In the genomic region with DNA sequence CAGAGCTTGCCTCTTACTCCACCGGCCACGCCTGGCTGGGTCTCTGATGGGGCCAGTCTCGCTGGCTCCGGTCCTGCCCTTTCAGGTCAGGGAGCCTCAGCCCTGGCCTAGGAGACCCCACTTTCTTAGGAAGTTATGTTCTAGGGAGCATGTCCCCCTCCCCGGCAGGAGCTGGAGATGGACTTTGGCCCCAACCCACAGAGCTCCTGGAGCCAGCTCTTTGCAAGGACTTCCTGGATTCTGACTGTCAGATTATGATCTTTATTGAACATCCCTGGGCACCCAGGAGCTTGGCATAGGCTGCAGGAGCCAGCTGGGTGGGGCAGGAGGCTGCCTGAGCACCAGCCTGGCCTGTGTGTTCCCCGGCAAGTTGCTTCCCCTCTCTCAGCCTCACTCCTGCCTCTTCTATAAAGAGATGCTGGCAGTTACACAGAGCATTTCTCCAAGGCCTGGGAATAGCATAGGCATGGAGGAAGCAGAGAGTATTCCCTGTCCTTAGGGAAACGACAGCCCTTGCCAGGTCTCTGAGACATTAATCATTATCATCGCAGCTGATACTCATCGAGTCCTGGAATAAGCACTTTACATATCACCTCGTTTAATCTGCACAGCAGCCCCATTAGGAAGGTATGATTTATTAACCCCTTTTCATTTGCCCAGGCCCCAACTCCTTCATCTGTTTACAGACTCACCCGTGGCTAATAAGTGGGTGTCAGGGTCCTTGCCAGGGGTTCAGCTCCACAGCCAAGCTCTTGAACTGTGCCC, we compare ENCODE assay signal across 21 cellular contexts. TPM values are rescaled to one million over a fixed set of nuclear protein-coding genes. Genes with fewer than 3 reads are reported as not detected.
A peak's percentile ranks its signal among the peaks of the same experiment; 100 is the strongest.
DNase-seq lines count a peak whose midpoint lies in the region; ATAC-seq, FAIRE-seq and TF ChIP-seq lines count a peak whose summit lies in the region.
"Had no signal": no experiment of that assay in that cellular context is flagged by ENCODE, and none has a peak within 500 bp of the region (broad histone marks: within the 10 kb centered on the region; RNA-seq: fewer than 3 reads in every experiment).

No MANE protein-coding gene starts in this region.

- WGBS in A549 (ENCODE audit: missing lambda C conversion rate): 52% methylated on average over 11 of the region's 11 CpGs
- 61% methylated on average over 8 of the region's 11 CpGs for WGBS in right lobe of liver (ENCODE audit: insufficient coverage, low coverage, low lambda C conversion rate, missing lambda C conversion rate)

- POLR2A ChIA-PET in A549 (lab: Yijun Ruan, JAX): interaction anchor here (0.8 kb wide), 1 partner anchor 37 kb away, joined by 4 read pairs; no protein-coding TSS in a partner anchor

- no peak for TF ChIP-seq EP300 in A549 (IDR thresholded peaks at IDR 0.05)

- H3K4me3 ChIP-seq in A549 (no peak overlapping the region), adipocyte (ENCODE audit: low read length) (no peak overlapping the region), right lobe of liver (no peak overlapping the region), HAP-1 (no peak overlapping the region)

- TF ChIP-seq CTCF in A549 (IDR thresholded peaks at IDR 0.05) (no peak), right lobe of liver (IDR thresholded peaks at IDR 0.05) (no peak)

- FAIRE-seq in A549 (lab: Jason Lieb, UNC): no peak
- FAIRE-seq: astrocyte, frontal cortex, G401.6, GM18507 had no signal

- H3K9me3 ChIP-seq in A549: peaks cover 12% of the 10 kb centered on the region
- peaks cover 15% of the 10 kb centered on the region for H3K9me3 ChIP-seq in adipocyte (ENCODE audit: control insufficient read depth, low read length)
- H3K9me3 ChIP-seq in right lobe of liver: no peaks in the 10 kb centered on the region
- H3K9me3 ChIP-seq in HAP-1: peaks cover 7% of the 10 kb centered on the region

- ATAC-seq in A549 (peak in 1 of 2 experiments; percentile 37; a peak in 3 of 6 replicates), right lobe of liver (peak; percentile 9 to 74 (median 33))
- ATAC-seq: natural killer cell had no signal

- H3K27ac ChIP-seq in A549 (peak overlapping the region; percentile 40 to 52; a peak in 5 of 6 replicates), right lobe of liver (no peak overlapping the region)
- H3K27ac ChIP-seq: HL-60 had no signal

- H3K4me1 ChIP-seq in A549 (peaks cover 20% of the 10 kb centered on the region), adipocyte (ENCODE audit: control insufficient read depth, insufficient read depth, low read length) (peaks cover 8% of the 10 kb centered on the region), right lobe of liver (peaks cover 0 to 17% (median 0%) of the 10 kb centered on the region in 4 donors), HAP-1 (no peaks in the 10 kb centered on the region)

- in situ Hi-C loops in HAP-1 (cut with MboI; ENCODE audit: low sequenced_read_pairs): no loop called here

- no peak for TF ChIP-seq POLR2A in A549 (IDR thresholded peaks at IDR 0.05; ENCODE audit: low read length)
- no peak for TF ChIP-seq POLR2A in right lobe of liver (IDR thresholded peaks at IDR 0.05)

- intact Hi-C loops in right lobe of liver (cut with DNase I): no loop called here

- H3K27me3 ChIP-seq in adipocyte (replicated peaks; ENCODE audit: control insufficient read depth, insufficient read depth, low read length) (peaks cover 13% of the 10 kb centered on the region), right lobe of liver (peaks cover 0 to 4% of the 10 kb centered on the region in 2 donors), HAP-1 (ENCODE audit: low read depth) (no peaks in the 10 kb centered on the region; the same call in 1 of the 2 replicates)

- DNase-seq in A549 (ENCODE audit: low read depth in 1 of 2, low spot score in 1 of 2) (peak; percentile 30 to 39), DMS53 (lab: John Stamatoyannopoulos, UW) (peak; percentile 64), adipocyte (ENCODE audit: low read depth) (peak; percentile 8), right lobe of liver (no peak), middle frontal gyrus (ENCODE audit: extremely low spot score, low spot score) (no peak), OCI-M2 (lab: John Stamatoyannopoulos, UW; ENCODE audit: unreplicated experiment) (no peak), foreskin melanocyte (no peak), HAP-1 (ENCODE audit: low spot score in 2 of 2) (no peak)
- DNase-seq: activated CD4-positive, alpha-beta T cell treated with anti-CD3 and anti-CD28 coated beads, Interleukin-2, amount 50 U/mL, for 48 hours; effector CD4-positive, alpha-beta T cell; islet precursor cell; natural killer cell; NCI-H226; RPMI8226; T1000 had no signal

- no peak overlapping the region for H3K9ac ChIP-seq in adipocyte (ENCODE audit: low read length)

- H3K36me3 ChIP-seq in adipocyte (ENCODE audit: control insufficient read depth, insufficient read depth, low read length, severe bottlenecking) (no peaks in the 10 kb centered on the region), right lobe of liver (no peaks in the 10 kb centered on the region), HAP-1 (replicated peaks) (no peaks in the 10 kb centered on the region)

- no peak for TF ChIP-seq RAD21 in A549 (conservative IDR thresholded peaks at IDR 0.05 in 1 of 2, IDR thresholded peaks at IDR 0.05 in 1 of 2)

- CTCF ChIA-PET in A549 (lab: Yijun Ruan, JAX): interaction anchor here (0.8 to 4.0 kb wide), 16 partner anchors 10 to 174 kb away, joined by 3 to 23 read pairs (median 4); no protein-coding TSS in a partner anchor

- peak overlapping the region; percentile 39; the same call in 2 of the 3 replicates for H3K4me2 ChIP-seq in A549

TF ChIP-seq in A549, 52 proteins besides CTCF, POLR2A, EP300 and RAD21:
- no peak for TF ChIP-seq MAFK (IDR thresholded peaks at IDR 0.05; ENCODE audit: partially characterized antibody)
- TF ChIP-seq ZSCAN20 (CRISPR knock-in tag; IDR thresholded peaks at IDR 0.05): no peak
- no peak for TF ChIP-seq MAZ (IDR thresholded peaks at IDR 0.05; ENCODE audit: borderline replicate concordance, low read depth, low read length)
- no peak for TF ChIP-seq RARB (CRISPR knock-in tag; IDR thresholded peaks at IDR 0.05)
- no peak for TF ChIP-seq PHF8 (IDR thresholded peaks at IDR 0.05; ENCODE audit: borderline replicate concordance, low read depth)
- no peak for TF ChIP-seq TP53 (CRISPR knock-in tag; IDR thresholded peaks at IDR 0.05)
- TF ChIP-seq, protein P1, sequence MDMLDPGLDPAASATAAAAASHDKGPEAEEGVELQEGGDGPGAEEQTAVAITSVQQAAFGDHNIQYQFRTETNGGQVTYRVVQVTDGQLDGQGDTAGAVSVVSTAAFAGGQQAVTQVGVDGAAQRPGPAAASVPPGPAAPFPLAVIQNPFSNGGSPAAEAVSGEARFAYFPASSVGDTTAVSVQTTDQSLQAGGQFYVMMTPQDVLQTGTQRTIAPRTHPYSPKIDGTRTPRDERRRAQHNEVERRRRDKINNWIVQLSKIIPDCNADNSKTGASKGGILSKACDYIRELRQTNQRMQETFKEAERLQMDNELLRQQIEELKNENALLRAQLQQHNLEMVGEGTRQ (IDR thresholded peaks at IDR 0.05): no peak
- no peak for TF ChIP-seq BHLHE40 (IDR thresholded peaks at IDR 0.05; ENCODE audit: low read depth, low read length)
- no peak for TF ChIP-seq JUN (IDR thresholded peaks at IDR 0.05)
- TF ChIP-seq, protein P2, sequence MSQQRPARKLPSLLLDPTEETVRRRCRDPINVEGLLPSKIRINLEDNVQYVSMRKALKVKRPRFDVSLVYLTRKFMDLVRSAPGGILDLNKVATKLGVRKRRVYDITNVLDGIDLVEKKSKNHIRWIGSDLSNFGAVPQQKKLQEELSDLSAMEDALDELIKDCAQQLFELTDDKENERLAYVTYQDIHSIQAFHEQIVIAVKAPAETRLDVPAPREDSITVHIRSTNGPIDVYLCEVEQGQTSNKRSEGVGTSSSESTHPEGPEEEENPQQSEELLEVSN (IDR thresholded peaks at IDR 0.05; ENCODE audit: borderline replicate concordance, low read depth): no peak
- TF ChIP-seq, protein P3, sequence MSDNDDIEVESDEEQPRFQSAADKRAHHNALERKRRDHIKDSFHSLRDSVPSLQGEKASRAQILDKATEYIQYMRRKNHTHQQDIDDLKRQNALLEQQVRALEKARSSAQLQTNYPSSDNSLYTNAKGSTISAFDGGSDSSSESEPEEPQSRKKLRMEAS (IDR thresholded peaks at IDR 0.05): no peak
- no peak for TF ChIP-seq HEYL (CRISPR knock-in tag; IDR thresholded peaks at IDR 0.05)

RNA-seq across cellular contexts. Expression of a gene that starts 3.4 kb away (rescaled TPM):
- polyA plus RNA-seq in A549 (2011; rRNA removed) (0.38 and 0.93 TPM in 2 replicates), A549 (2017; fragmentation: RNase III; extraction: RNeasy Plus Mini Kit Qiagen cat#74134 plus additional on column Dnase treatment) (1.1 to 2.3 TPM (median 1.6 TPM) in 3 replicates)
- polyA plus RNA-seq in A549 (2012; cell fraction: cytosol; rRNA removed): 1.2 and 1.9 TPM in 2 replicates
- polyA plus RNA-seq in A549 (2012; cell fraction: nucleus; rRNA removed): 2.1 and 4.4 TPM in 2 replicates
- polyA minus RNA-seq in A549 (2011; rRNA and poly(A)+ RNA removed): 0.39 and 0.91 TPM in 2 replicates
- under 1 TPM; 0.09 to 0.55 (median 0.22) TPM for total RNA-seq in right lobe of liver
- total RNA-seq: astrocyte had no signal
- polyA plus RNA-seq: BJ had no signal

Comparison
In these comparisons a context has a peak if more than half of its experiments do, and no peak if none do; other contexts are left out.
1. DNase-seq: peak in A549 (2 of 2), DMS53 (single experiment) and adipocyte (single experiment); none in right lobe of liver (0 of 3), middle frontal gyrus (single experiment), OCI-M2 (single experiment), foreskin melanocyte (single experiment) and HAP-1 (0 of 2).
2. H3K27ac ChIP-seq: peak in A549 (2 of 2); none in right lobe of liver (0 of 3).